In the genomic region with DNA sequence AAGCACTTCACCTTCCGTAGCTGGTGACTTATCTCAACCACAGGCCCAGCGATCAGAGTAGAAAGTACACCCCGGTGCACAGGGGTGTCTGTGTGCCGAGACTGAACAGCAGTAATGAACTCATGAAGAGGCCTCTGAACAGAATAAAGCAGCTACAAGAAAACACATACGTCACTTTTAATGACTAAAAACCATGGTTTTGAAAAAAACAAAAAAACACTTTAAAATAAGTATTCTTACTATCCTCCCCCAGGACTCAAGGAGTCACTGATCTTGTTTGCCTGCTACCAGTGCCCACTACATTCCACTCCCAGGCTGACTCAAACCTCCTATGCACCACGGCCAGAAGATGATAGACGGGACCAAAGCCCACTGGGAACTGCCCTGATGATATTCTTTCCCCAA, we compare ENCODE assay signal across 13 cellular contexts. TPM values are rescaled to one million over a fixed set of nuclear protein-coding genes. Genes with fewer than 3 reads are reported as not detected.
DNase-seq lines count a peak whose midpoint lies in the region; ATAC-seq and TF ChIP-seq lines count a peak whose summit lies in the region.
"Had no signal": no experiment of that assay in that cellular context is flagged by ENCODE, and none has a peak within 500 bp of the region (broad histone marks: within the 10 kb centered on the region; RNA-seq: fewer than 3 reads in every experiment).

No MANE protein-coding gene starts in this region.

- no peak for TF ChIP-seq CTCF in right lobe of liver (IDR thresholded peaks at IDR 0.05)

- no peaks in the 10 kb centered on the region for H3K27me3 Mint-ChIP-seq in activated CD4-positive, alpha-beta memory T cell treated with anti-CD3 and anti-CD28 coated beads for 36 hours
- H3K27me3 Mint-ChIP-seq in stimulated activated memory B cell treated with anti-CD40 and anti-IgM and Interleukin-4, amounts not matched to agents 10 μg/mL and 1 μg/mL and 100 μg/mL, for 72 hours = no peaks in the 10 kb centered on the region

- no peaks in the 10 kb centered on the region for H3K27me3 ChIP-seq in right lobe of liver
- H3K27me3 ChIP-seq: upper lobe of left lung had no signal

- WGBS in right lobe of liver (ENCODE audit: insufficient coverage, low coverage, low lambda C conversion rate, missing lambda C conversion rate) = 96% methylated on average over 7 of the region's 7 CpGs

- H3K9me3 ChIP-seq in right lobe of liver = no peaks in the 10 kb centered on the region
- H3K9me3 ChIP-seq: upper lobe of left lung had no signal

- no peak overlapping the region for H3K4me3 Mint-ChIP-seq in activated CD4-positive, alpha-beta memory T cell treated with anti-CD3 and anti-CD28 coated beads for 36 hours
- no peak overlapping the region for H3K4me3 Mint-ChIP-seq in stimulated activated memory B cell treated with anti-CD40 and anti-IgM and Interleukin-4, amounts not matched to agents 10 μg/mL and 1 μg/mL and 100 μg/mL, for 72 hours

- intact Hi-C loops in activated CD4-positive, alpha-beta memory T cell treated with anti-CD3 and anti-CD28 coated beads for 36 hours (cut with micrococcal nuclease) = no loop called here
- intact Hi-C loops in right lobe of liver (cut with DNase I) = no loop called here

- peaks cover 0 to 4% (median 0%) of the 10 kb centered on the region in 4 donors for H3K4me1 ChIP-seq in right lobe of liver
- H3K4me1 ChIP-seq: upper lobe of left lung had no signal

- DNase-seq in A172 (ENCODE audit: low spot score) = peak; percentile 25
- DNase-seq in ELR (ENCODE audit: low read depth) = peak; percentile 86
- peak; percentile 43 for DNase-seq in activated CD4-positive, alpha-beta memory T cell treated with anti-CD3 and anti-CD28 coated beads for 36 hours
- peak; percentile 11 for DNase-seq in glomerular visceral epithelial cell (ENCODE audit: extremely low spot score)
- no peak for DNase-seq in right lobe of liver
- DNase-seq: activated effector memory CD4-positive, alpha-beta T cell treated with Interleukin-2 at 50 U/mL for 16 hours; hippocampal formation; Karpas-422; PC-9; upper lobe of left lung had no signal

- H3K4me1 Mint-ChIP-seq in activated CD4-positive, alpha-beta memory T cell treated with anti-CD3 and anti-CD28 coated beads for 36 hours (ENCODE audit: low read depth) = peaks cover 16% of the 10 kb centered on the region
- H3K4me1 Mint-ChIP-seq in stimulated activated memory B cell treated with anti-CD40 and anti-IgM and Interleukin-4, amounts not matched to agents 10 μg/mL and 1 μg/mL and 100 μg/mL, for 72 hours = no peaks in the 10 kb centered on the region

- TF ChIP-seq POLR2A in right lobe of liver (IDR thresholded peaks at IDR 0.05) = no peak

- H3K27ac ChIP-seq in right lobe of liver = no peak overlapping the region
- H3K27ac ChIP-seq: PC-9, upper lobe of left lung had no signal

- H3K27ac Mint-ChIP-seq in activated CD4-positive, alpha-beta memory T cell treated with anti-CD3 and anti-CD28 coated beads for 36 hours = peak overlapping the region; percentile 28
- H3K27ac Mint-ChIP-seq in stimulated activated memory B cell treated with anti-CD40 and anti-IgM and Interleukin-4, amounts not matched to agents 10 μg/mL and 1 μg/mL and 100 μg/mL, for 72 hours = no peak overlapping the region

- CTCF ChIA-PET in activated CD4-positive, alpha-beta memory T cell treated with anti-CD3 and anti-CD28 coated beads for 36 hours (lab: Charles Lee) = no interaction called here

- peaks cover 55% of the 10 kb centered on the region for H3K36me3 Mint-ChIP-seq in activated CD4-positive, alpha-beta memory T cell treated with anti-CD3 and anti-CD28 coated beads for 36 hours
- peaks cover 38% of the 10 kb centered on the region for H3K36me3 Mint-ChIP-seq in stimulated activated memory B cell treated with anti-CD40 and anti-IgM and Interleukin-4, amounts not matched to agents 10 μg/mL and 1 μg/mL and 100 μg/mL, for 72 hours

- no peaks in the 10 kb centered on the region for H3K9me3 Mint-ChIP-seq in activated CD4-positive, alpha-beta memory T cell treated with anti-CD3 and anti-CD28 coated beads for 36 hours
- no peaks in the 10 kb centered on the region for H3K9me3 Mint-ChIP-seq in stimulated activated memory B cell treated with anti-CD40 and anti-IgM and Interleukin-4, amounts not matched to agents 10 μg/mL and 1 μg/mL and 100 μg/mL, for 72 hours

- no peaks in the 10 kb centered on the region for H3K36me3 ChIP-seq in right lobe of liver

- no peak overlapping the region for H3K4me3 ChIP-seq in right lobe of liver
- H3K4me3 ChIP-seq: PC-9, upper lobe of left lung had no signal

- no peak for ATAC-seq in HG03432 (IDR thresholded peaks at IDR 0.05; ENCODE audit: unreplicated experiment)
- ATAC-seq in stimulated activated memory B cell treated with anti-CD40 and anti-IgM and Interleukin-4, amounts not matched to agents 10 μg/mL and 1 μg/mL and 100 μg/mL, for 72 hours = no peak
- no peak for ATAC-seq in right lobe of liver
- ATAC-seq in GM21529 (IDR thresholded peaks at IDR 0.05; ENCODE audit: unreplicated experiment) = no peak

- POLR2A ChIA-PET in activated CD4-positive, alpha-beta memory T cell treated with anti-CD3 and anti-CD28 coated beads for 36 hours (lab: Charles Lee) = no interaction called here

RNA-seq across cellular contexts. Expression of a gene that starts 53.8 kb away (rescaled TPM):
- 34.2 and 41.4 TPM in 2 replicates for total RNA-seq in A172 (2014; rRNA removed; shearing (Covaris generic))
- total RNA-seq in activated CD4-positive, alpha-beta memory T cell treated with anti-CD3 and anti-CD28 coated beads for 36 hours = 100 to 1,000 TPM; 145 to 149 TPM
- total RNA-seq in right lobe of liver = 1 to 10 TPM; 2.7 to 4.8 (median 4.2) TPM

Comparison
In these comparisons a context has a peak if more than half of its experiments do, and no peak if none do; other contexts are left out.
1. DNase-seq: peak in A172 (single experiment), ELR (single experiment), activated CD4-positive, alpha-beta memory T cell treated with anti-CD3 and anti-CD28 coated beads for 36 hours (single experiment) and glomerular visceral epithelial cell (single experiment); none in right lobe of liver (0 of 3).